1 cellular context compared by ENCODE assay signal in genomic region chr11:73145986-73146575, GRCh38.
TF ChIP-seq lines count a peak whose summit lies in the region.

No MANE protein-coding gene starts in this region.

TF ChIP-seq in WTC11, 78 proteins besides CTCF, POLR2A, EP300 and RAD21 (continued from another document):
- no peak for TF ChIP-seq CDX4 (CRISPR knock-in tag; IDR thresholded peaks at IDR 0.05; ENCODE audit: borderline replicate concordance)
- TF ChIP-seq ZNF532 (CRISPR knock-in tag; IDR thresholded peaks at IDR 0.05; ENCODE audit: borderline replicate concordance) = no peak
- no peak for TF ChIP-seq ZNF121 (CRISPR knock-in tag; IDR thresholded peaks at IDR 0.05)
- TF ChIP-seq KAT7 (CRISPR knock-in tag; IDR thresholded peaks at IDR 0.05; ENCODE audit: borderline replicate concordance) = no peak
- TF ChIP-seq ZNF232 (CRISPR knock-in tag; IDR thresholded peaks at IDR 0.05) = no peak
- no peak for TF ChIP-seq ZBTB43 (CRISPR knock-in tag; IDR thresholded peaks at IDR 0.05)
- TF ChIP-seq NR2C2 (CRISPR knock-in tag; IDR thresholded peaks at IDR 0.05) = no peak
- no peak for TF ChIP-seq ELF4 (CRISPR knock-in tag; IDR thresholded peaks at IDR 0.05; ENCODE audit: low read depth)
- no peak for TF ChIP-seq ZMAT4 (CRISPR knock-in tag; IDR thresholded peaks at IDR 0.05)
- no peak for TF ChIP-seq ATF6 (CRISPR knock-in tag; IDR thresholded peaks at IDR 0.05)
- no peak for TF ChIP-seq ERG (CRISPR knock-in tag; IDR thresholded peaks at IDR 0.05)
- TF ChIP-seq TEAD1 (CRISPR knock-in tag; IDR thresholded peaks at IDR 0.05) = no peak
- TF ChIP-seq CREM (CRISPR knock-in tag; IDR thresholded peaks at IDR 0.05) = no peak
TF ChIP-seq in WTC11: peak in this region for 0.
